ENCODE assay signal across 13 cellular contexts in genomic region chr12:6207254-6207942, GRCh38. TPM values are rescaled to one million over a fixed set of nuclear protein-coding genes. Genes with fewer than 3 reads are reported as not detected.
A peak's percentile ranks its signal among the peaks of the same experiment; 100 is the strongest.
DNase-seq lines count a peak whose midpoint lies in the region; ATAC-seq and TF ChIP-seq lines count a peak whose summit lies in the region.
"Had no signal": no experiment of that assay in that cellular context is flagged by ENCODE, and none has a peak within 500 bp of the region (broad histone marks: within the 10 kb centered on the region; RNA-seq: fewer than 3 reads in every experiment).

No MANE protein-coding gene starts in this region.

- H3K9me3 ChIP-seq in endocrine pancreas (ENCODE audit: control insufficient read depth, low read length): no peaks in the 10 kb centered on the region
- H3K9me3 ChIP-seq in stomach: no peaks in the 10 kb centered on the region
- no peaks in the 10 kb centered on the region for H3K9me3 ChIP-seq in ovary
- H3K9me3 ChIP-seq: SJCRH30 had no signal

- no peak for TF ChIP-seq POLR2A in stomach (IDR thresholded peaks at IDR 0.05)
- TF ChIP-seq POLR2A in ovary (IDR thresholded peaks at IDR 0.05): no peak

- H3K9ac ChIP-seq in endocrine pancreas (ENCODE audit: control insufficient read depth, insufficient read depth, low read length): peak overlapping the region; percentile 3

- peak overlapping the region in 4 of 5 donors; percentile 89 to 99 (median 94) for H3K27ac ChIP-seq in stomach
- no peak overlapping the region for H3K27ac ChIP-seq in ovary
- H3K27ac ChIP-seq: SJCRH30 had no signal

- H3K4me1 Mint-ChIP-seq in HFFc6 (ENCODE audit: low read depth) (peaks cover 36% of the 10 kb centered on the region), memory B cell (peaks cover 34% of the 10 kb centered on the region)

- H3K9me3 Mint-ChIP-seq in HFFc6: no peaks in the 10 kb centered on the region
- no peaks in the 10 kb centered on the region for H3K9me3 Mint-ChIP-seq in memory B cell
- H3K9me3 Mint-ChIP-seq: activated B cell treated with CpG ODN at 0.5 μM for 24 hours; CD4-positive, alpha-beta T cell had no signal

- no peak overlapping the region for H3K4me3 Mint-ChIP-seq in HFFc6
- no peak overlapping the region for H3K4me3 Mint-ChIP-seq in memory B cell
- H3K4me3 Mint-ChIP-seq: activated B cell treated with CpG ODN at 0.5 μM for 24 hours; CD4-positive, alpha-beta T cell had no signal

- no peak for TF ChIP-seq CTCF in HFFc6 (IDR thresholded peaks at IDR 0.05)
- TF ChIP-seq CTCF in stomach (IDR thresholded peaks at IDR 0.05): no peak
- TF ChIP-seq CTCF in ovary (IDR thresholded peaks at IDR 0.05): no peak

- intact Hi-C loops in stomach (cut with DNase I; ENCODE audit: low total_unique reads) (no loop called here), ovary (cut with DNase I) (no loop called here)

- H3K4me3 ChIP-seq in endocrine pancreas (ENCODE audit: control insufficient read depth, insufficient read depth, low read length) (no peak overlapping the region), stomach (no peak overlapping the region), ovary (no peak overlapping the region)
- H3K4me3 ChIP-seq: SJCRH30 had no signal

- H3K4me1 ChIP-seq in endocrine pancreas (ENCODE audit: control insufficient read depth, insufficient read depth, low read length) (no peaks in the 10 kb centered on the region), stomach (peaks cover 60 to 99% (median 77%) of the 10 kb centered on the region in 4 donors), ovary (ENCODE audit: insufficient read depth) (no peaks in the 10 kb centered on the region)

- ATAC-seq in memory B cell (ENCODE audit: low read depth): no peak
- ATAC-seq in activated CD4-positive, CD25-positive, alpha-beta regulatory T cell treated with anti-CD3 and anti-CD28 coated beads, Interleukin-2, amount 50 U/mL, for 24 hours: no peak

- H3K27me3 Mint-ChIP-seq in HFFc6 (ENCODE audit: insufficient read depth) (peaks cover 6% of the 10 kb centered on the region), memory B cell (peaks cover 5% of the 10 kb centered on the region)

- H3K36me3 ChIP-seq in endocrine pancreas (ENCODE audit: control insufficient read depth, insufficient read depth, low read length) (no peaks in the 10 kb centered on the region), stomach (peaks cover 0 to 14% (median 6%) of the 10 kb centered on the region in 4 donors), ovary (no peaks in the 10 kb centered on the region)

- H3K27ac Mint-ChIP-seq in HFFc6 (peak overlapping the region; percentile 36), memory B cell (peak overlapping the region; percentile 11)
- H3K27ac Mint-ChIP-seq: activated B cell treated with CpG ODN at 0.5 μM for 24 hours; CD4-positive, alpha-beta T cell had no signal

- 64 to 70% (median 69%) methylated on average over 9 of the region's 9 CpGs for WGBS in stomach, 5 donors
- 45 to 67% (median 50%) methylated on average over 9 of the region's 9 CpGs for WGBS in ovary, 3 donors

- H3K27me3 ChIP-seq in endocrine pancreas (ENCODE audit: control insufficient read depth, insufficient read depth, low read length) (no peaks in the 10 kb centered on the region), stomach (no peaks in the 10 kb centered on the region), ovary (no peaks in the 10 kb centered on the region)
- H3K27me3 ChIP-seq: SJCRH30 had no signal

- H3K36me3 Mint-ChIP-seq in HFFc6 (ENCODE audit: low read depth) (no peaks in the 10 kb centered on the region; the same call in 1 of the 2 replicates), memory B cell (peaks cover 9% of the 10 kb centered on the region)

- DNase-seq in HFFc6 (no peak), memory B cell (ENCODE audit: low spot score in 2 of 2) (no peak), stomach (no peak), NCI-H446 (lab: John Stamatoyannopoulos, UW) (no peak), ovary (no peak), putamen (ENCODE audit: low spot score) (no peak)
- DNase-seq: activated B cell treated with CpG ODN at 0.5 μM for 24 hours; activated T-cell treated with anti-CD3 and anti-CD28 coated beads, Interleukin-2, amount 50 U/mL, for 1 hour; CD4-positive, alpha-beta T cell; NCI-H345 had no signal

- TF ChIP-seq EP300 in stomach (IDR thresholded peaks at IDR 0.05): no peak
- TF ChIP-seq EP300 in ovary (IDR thresholded peaks at IDR 0.05): no peak

RNA-seq across cellular contexts. Expression of gene CD9, which starts 7.2 kb away (rescaled TPM):
- total RNA-seq in HFFc6 (2021; fragmentation: NEBNext Ultra II Directional; extraction: Animal tissue kit (Norgen Biotek cat#: 25700)): 10 to 100 TPM; 43.2 to 72.6 (median 46.4) TPM
- 100 to 1,000 TPM in 3 of 5 donors, 10 to 100 TPM in 2; 68.1 to 297 (median 154) TPM for total RNA-seq in stomach
- polyA plus RNA-seq in stomach: 100 to 1,000 TPM in 2 of 3 donors, 10 to 100 TPM in 1; 51.0 to 421 (median 124) TPM
- total RNA-seq in ovary: 100 to 1,000 TPM in 1 of 7 donors, 10 to 100 TPM in 6; 23.9 to 372 (median 49.2) TPM
- 100 to 1,000 TPM in 1 of 2 donors, 10 to 100 TPM in 1; 67.0 to 244 TPM for polyA plus RNA-seq in ovary

Comparison
In these comparisons a context has a peak if more than half of its experiments do, and no peak if none do; other contexts are left out.
1. H3K27ac ChIP-seq: peak in stomach (4 of 5); none in ovary (0 of 2).